In genomic region chr14:21455912-21456667, GRCh38 we compare ENCODE assay signal across 8 cellular contexts. TPM values are rescaled to one million over a fixed set of nuclear protein-coding genes. Genes with fewer than 3 reads are reported as not detected.
A peak's percentile ranks its signal among the peaks of the same experiment; 100 is the strongest.
DNase-seq lines count a peak whose midpoint lies in the region; ATAC-seq and TF ChIP-seq lines count a peak whose summit lies in the region.

A gene with protein sequence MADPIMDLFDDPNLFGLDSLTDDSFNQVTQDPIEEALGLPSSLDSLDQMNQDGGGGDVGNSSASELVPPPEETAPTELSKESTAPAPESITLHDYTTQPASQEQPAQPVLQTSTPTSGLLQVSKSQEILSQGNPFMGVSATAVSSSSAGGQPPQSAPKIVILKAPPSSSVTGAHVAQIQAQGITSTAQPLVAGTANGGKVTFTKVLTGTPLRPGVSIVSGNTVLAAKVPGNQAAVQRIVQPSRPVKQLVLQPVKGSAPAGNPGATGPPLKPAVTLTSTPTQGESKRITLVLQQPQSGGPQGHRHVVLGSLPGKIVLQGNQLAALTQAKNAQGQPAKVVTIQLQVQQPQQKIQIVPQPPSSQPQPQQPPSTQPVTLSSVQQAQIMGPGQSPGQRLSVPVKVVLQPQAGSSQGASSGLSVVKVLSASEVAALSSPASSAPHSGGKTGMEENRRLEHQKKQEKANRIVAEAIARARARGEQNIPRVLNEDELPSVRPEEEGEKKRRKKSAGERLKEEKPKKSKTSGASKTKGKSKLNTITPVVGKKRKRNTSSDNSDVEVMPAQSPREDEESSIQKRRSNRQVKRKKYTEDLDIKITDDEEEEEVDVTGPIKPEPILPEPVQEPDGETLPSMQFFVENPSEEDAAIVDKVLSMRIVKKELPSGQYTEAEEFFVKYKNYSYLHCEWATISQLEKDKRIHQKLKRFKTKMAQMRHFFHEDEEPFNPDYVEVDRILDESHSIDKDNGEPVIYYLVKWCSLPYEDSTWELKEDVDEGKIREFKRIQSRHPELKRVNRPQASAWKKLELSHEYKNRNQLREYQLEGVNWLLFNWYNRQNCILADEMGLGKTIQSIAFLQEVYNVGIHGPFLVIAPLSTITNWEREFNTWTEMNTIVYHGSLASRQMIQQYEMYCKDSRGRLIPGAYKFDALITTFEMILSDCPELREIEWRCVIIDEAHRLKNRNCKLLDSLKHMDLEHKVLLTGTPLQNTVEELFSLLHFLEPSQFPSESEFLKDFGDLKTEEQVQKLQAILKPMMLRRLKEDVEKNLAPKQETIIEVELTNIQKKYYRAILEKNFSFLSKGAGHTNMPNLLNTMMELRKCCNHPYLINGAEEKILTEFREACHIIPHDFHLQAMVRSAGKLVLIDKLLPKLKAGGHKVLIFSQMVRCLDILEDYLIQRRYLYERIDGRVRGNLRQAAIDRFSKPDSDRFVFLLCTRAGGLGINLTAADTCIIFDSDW (N-terminal part only) (minus strand): TSS chr14:21456123. CDS start chr14:21431643, 24,480 bp downstream.

- peak in 1 of 2 donors; percentile 35 for TF ChIP-seq POLR2A in vagina (IDR thresholded peaks at IDR 0.05)

- DNase-seq in GM13977 (ENCODE audit: low spot score) (peak; percentile 96), NCI-H1694 treated with DMSO at 0.1 percent for 48 hours (lab: John Stamatoyannopoulos, UW) (peak; percentile 100), T-helper 2 cell (peak; percentile 98 to 100 (median 100)), anterior cingulate cortex (lab: John Stamatoyannopoulos, UW) (peak; percentile 88 to 100 (median 99)), right atrium auricular region (ENCODE audit: low spot score) (peak; percentile 99), pulmonary artery endothelial cell (ENCODE audit: low read depth, low spot score) (peak; percentile 99), vagina (ENCODE audit: extremely low spot score in 2 of 2) (peak; percentile 99 to 100)

- ATAC-seq in HG02885 (IDR thresholded peaks at IDR 0.05; ENCODE audit: poor library complexity, unreplicated experiment): peak; percentile 97

- H3K4me3 ChIP-seq in right atrium auricular region (peak within 1 kb of the TSS; percentile 75 to 83), vagina (peak within 1 kb of the TSS; percentile 93 to 94)

- in situ Hi-C loops in GM13977 (cut with MboI; ENCODE audit: low pct_unique_long_range_greater_than_20kb, low sequenced_read_pairs, unreplicated experiment): no loop called here

- H3K27me3 ChIP-seq in right atrium auricular region (no peaks in the 10 kb centered on the region), vagina (no peaks in the 10 kb centered on the region)

- TF ChIP-seq CTCF in GM13977 (IDR thresholded peaks at IDR 0.05; ENCODE audit: extremely low read depth, insufficient read depth, missing control alignments) (peak; percentile 76), right atrium auricular region (IDR thresholded peaks at IDR 0.05) (peak; percentile 52 to 81), vagina (IDR thresholded peaks at IDR 0.05) (peak in 2 of 3 experiments; percentile 14 to 34)

- intact Hi-C loops in vagina (cut with DNase I): no loop called here

- peaks cover 0 to 20% of the 10 kb centered on the region in 2 donors for H3K4me1 ChIP-seq in right atrium auricular region
- peaks cover 35% of the 10 kb centered on the region for H3K4me1 ChIP-seq in vagina

- H3K9me3 ChIP-seq in right atrium auricular region (no peaks in the 10 kb centered on the region), vagina (no peaks in the 10 kb centered on the region)

- H3K27ac ChIP-seq in right atrium auricular region (peak within 1 kb of the TSS; percentile 88 to 95), vagina (peak within 1 kb of the TSS; percentile 84)

- H3K36me3 ChIP-seq in right atrium auricular region (peaks cover 12% of the 10 kb centered on the region), vagina (peaks cover 0 to 13% of the 10 kb centered on the region in 2 donors)

RNA-seq across cellular contexts. Expression of the gene that starts here (rescaled TPM):
- 10 to 100 TPM; 31.9 to 39.1 TPM for total RNA-seq in right atrium auricular region
- total RNA-seq in pulmonary artery endothelial cell: 50.4 and 61.3 TPM in 2 replicates
- 61.1 TPM for total RNA-seq in vagina

Comparison
In these comparisons a context has a peak if more than half of its experiments do, and no peak if none do; other contexts are left out.
1. Peak in every context shown above with its lines: DNase-seq, ATAC-seq, H3K4me3 ChIP-seq and H3K27ac ChIP-seq.
2. CTCF ChIP-seq: peak in every context shown above with its lines; median percentile 76 in GM13977; 66 in right atrium auricular region; 24 in vagina.